In the genomic region with DNA sequence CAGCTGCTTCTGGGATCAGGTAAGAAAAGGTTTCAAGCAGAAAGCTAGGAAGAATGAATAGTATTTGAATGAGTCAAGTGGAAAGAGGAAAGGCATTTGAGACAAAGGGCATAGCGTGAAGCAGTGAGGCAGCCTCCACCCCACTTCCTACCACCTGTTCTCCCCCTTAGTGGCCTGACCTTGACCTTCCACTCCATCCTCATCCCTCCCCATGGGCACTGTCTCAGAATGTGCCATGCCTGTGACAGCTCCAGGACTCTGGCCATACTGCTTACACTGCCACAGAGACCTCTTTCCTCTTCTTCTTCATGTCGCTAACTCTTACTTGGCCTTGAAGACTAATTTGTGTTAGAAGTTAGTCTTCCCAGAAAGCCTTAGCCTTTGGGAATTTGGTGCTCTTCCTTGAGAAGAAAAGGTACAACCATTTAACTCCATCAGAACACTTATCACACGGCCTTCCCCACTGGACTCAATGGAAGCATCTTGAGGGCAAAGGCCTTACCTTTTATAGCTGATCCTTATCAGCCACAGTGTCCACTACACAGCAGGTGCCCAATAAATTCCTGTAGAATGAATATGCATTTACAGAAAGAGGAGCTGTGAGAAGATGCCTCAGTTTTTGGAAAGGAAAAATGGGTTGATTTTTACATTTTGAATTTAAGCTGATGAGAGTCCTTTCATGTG, we compare ENCODE assay signal across 2 cellular contexts.
TF ChIP-seq lines count a peak whose summit lies in the region.

No MANE protein-coding gene starts in this region.

TF ChIP-seq in GM23338, 12 proteins besides CTCF, POLR2A, EP300 and RAD21:
- no peak for TF ChIP-seq EZH2phosphoT487 (IDR thresholded peaks at IDR 0.05; ENCODE audit: unreplicated experiment)
- no peak for TF ChIP-seq ZNF114 (CRISPR knock-in tag; IDR thresholded peaks at IDR 0.05)
- no peak for TF ChIP-seq CREB1 (CRISPR knock-in tag; IDR thresholded peaks at IDR 0.05; ENCODE audit: low read depth)
- TF ChIP-seq, protein P1, sequence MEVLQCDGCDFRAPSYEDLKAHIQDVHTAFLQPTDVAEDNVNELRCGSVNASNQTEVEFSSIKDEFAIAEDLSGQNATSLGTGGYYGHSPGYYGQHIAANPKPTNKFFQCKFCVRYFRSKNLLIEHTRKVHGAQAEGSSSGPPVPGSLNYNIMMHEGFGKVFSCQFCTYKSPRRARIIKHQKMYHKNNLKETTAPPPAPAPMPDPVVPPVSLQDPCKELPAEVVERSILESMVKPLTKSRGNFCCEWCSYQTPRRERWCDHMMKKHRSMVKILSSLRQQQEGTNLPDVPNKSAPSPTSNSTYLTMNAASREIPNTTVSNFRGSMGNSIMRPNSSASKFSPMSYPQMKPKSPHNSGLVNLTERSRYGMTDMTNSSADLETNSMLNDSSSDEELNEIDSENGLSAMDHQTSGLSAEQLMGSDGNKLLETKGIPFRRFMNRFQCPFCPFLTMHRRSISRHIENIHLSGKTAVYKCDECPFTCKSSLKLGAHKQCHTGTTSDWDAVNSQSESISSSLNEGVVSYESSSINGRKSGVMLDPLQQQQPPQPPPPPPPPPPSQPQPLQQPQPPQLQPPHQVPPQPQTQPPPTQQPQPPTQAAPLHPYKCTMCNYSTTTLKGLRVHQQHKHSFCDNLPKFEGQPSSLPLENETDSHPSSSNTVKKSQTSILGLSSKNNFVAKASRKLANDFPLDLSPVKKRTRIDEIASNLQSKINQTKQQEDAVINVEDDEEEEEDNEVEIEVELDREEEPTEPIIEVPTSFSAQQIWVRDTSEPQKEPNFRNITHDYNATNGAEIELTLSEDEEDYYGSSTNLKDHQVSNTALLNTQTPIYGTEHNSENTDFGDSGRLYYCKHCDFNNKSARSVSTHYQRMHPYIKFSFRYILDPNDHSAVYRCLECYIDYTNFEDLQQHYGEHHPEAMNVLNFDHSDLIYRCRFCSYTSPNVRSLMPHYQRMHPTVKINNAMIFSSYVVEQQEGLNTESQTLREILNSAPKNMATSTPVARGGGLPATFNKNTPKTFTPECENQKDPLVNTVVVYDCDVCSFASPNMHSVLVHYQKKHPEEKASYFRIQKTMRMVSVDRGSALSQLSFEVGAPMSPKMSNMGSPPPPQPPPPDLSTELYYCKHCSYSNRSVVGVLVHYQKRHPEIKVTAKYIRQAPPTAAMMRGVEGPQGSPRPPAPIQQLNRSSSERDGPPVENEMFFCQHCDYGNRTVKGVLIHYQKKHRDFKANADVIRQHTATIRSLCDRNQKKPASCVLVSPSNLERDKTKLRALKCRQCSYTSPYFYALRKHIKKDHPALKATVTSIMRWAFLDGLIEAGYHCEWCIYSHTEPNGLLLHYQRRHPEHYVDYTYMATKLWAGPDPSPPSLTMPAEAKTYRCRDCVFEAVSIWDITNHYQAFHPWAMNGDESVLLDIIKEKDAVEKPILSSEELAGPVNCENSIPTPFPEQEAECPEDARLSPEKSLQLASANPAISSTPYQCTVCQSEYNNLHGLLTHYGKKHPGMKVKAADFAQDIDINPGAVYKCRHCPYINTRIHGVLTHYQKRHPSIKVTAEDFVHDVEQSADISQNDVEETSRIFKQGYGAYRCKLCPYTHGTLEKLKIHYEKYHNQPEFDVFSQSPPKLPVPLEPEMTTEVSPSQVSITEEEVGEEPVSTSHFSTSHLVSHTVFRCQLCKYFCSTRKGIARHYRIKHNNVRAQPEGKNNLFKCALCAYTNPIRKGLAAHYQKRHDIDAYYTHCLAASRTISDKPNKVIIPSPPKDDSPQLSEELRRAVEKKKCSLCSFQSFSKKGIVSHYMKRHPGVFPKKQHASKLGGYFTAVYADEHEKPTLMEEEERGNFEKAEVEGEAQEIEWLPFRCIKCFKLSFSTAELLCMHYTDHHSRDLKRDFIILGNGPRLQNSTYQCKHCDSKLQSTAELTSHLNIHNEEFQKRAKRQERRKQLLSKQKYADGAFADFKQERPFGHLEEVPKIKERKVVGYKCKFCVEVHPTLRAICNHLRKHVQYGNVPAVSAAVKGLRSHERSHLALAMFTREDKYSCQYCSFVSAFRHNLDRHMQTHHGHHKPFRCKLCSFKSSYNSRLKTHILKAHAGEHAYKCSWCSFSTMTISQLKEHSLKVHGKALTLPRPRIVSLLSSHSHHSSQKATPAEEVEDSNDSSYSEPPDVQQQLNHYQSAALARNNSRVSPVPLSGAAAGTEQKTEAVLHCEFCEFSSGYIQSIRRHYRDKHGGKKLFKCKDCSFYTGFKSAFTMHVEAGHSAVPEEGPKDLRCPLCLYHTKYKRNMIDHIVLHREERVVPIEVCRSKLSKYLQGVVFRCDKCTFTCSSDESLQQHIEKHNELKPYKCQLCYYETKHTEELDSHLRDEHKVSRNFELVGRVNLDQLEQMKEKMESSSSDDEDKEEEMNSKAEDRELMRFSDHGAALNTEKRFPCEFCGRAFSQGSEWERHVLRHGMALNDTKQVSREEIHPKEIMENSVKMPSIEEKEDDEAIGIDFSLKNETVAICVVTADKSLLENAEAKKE (CRISPR knock-in tag; IDR thresholded peaks at IDR 0.05), result no peak
- TF ChIP-seq ZNF331 (CRISPR knock-in tag; IDR thresholded peaks at IDR 0.05; ENCODE audit: low read depth), result no peak
- TF ChIP-seq STAT1 (IDR thresholded peaks at IDR 0.05; ENCODE audit: unreplicated experiment), result no peak
- TF ChIP-seq, protein P2, sequence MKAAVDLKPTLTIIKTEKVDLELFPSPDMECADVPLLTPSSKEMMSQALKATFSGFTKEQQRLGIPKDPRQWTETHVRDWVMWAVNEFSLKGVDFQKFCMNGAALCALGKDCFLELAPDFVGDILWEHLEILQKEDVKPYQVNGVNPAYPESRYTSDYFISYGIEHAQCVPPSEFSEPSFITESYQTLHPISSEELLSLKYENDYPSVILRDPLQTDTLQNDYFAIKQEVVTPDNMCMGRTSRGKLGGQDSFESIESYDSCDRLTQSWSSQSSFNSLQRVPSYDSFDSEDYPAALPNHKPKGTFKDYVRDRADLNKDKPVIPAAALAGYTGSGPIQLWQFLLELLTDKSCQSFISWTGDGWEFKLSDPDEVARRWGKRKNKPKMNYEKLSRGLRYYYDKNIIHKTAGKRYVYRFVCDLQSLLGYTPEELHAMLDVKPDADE (IDR thresholded peaks at IDR 0.05), result no peak
- TF ChIP-seq POLR2AphosphoS5 (IDR thresholded peaks at IDR 0.05; ENCODE audit: low read depth), result no peak

TF ChIP-seq in H1, 55 proteins besides CTCF, POLR2A, EP300 and RAD21:
- TF ChIP-seq HDAC6 (IDR thresholded peaks at IDR 0.05; ENCODE audit: low read depth, low read length) (no peak), POU5F1 (IDR thresholded peaks at IDR 0.05; ENCODE audit: low read depth, low read length) (no peak), TAF7 (optimal IDR thresholded peaks at IDR 0.05; ENCODE audit: borderline replicate concordance, low read depth, low read length) (no peak), JUND (IDR thresholded peaks at IDR 0.05; ENCODE audit: low read length) (no peak)
